In the genomic region with DNA sequence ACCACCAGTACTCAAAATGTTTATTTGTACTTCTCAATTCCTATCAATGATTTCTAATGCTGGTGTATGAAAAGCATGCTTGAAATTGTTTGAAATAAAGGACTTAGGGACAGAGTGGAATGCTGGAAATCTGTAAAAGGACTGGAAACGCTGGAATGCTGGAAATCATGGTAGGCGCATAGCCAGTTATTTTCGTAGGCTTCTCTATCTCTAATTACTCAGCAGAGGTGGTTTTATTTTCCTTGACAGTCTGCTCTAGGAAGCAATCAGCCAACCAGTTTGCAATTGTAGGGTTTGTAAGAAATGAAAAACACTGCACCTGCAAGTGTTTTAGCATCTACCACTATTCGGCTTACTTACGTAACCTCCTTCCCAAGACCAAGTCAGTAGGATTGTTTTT, we compare ENCODE assay signal across 8 cellular contexts. TPM values are rescaled to one million over a fixed set of nuclear protein-coding genes. Genes with fewer than 3 reads are reported as not detected.
DNase-seq lines count a peak whose midpoint lies in the region; ATAC-seq and TF ChIP-seq lines count a peak whose summit lies in the region.

No MANE protein-coding gene starts in this region.

- H3K27me3 Mint-ChIP-seq in HFFc6 (ENCODE audit: insufficient read depth) (peaks cover 4% of the 10 kb centered on the region; the same call in 1 of the 2 replicates), glutamatergic neuron (ENCODE audit: unreplicated experiment) (peaks cover 2% of the 10 kb centered on the region)

- peak overlapping the region; percentile 72 for H3K27ac ChIP-seq in SU-DHL-6 (ENCODE audit: low read depth, low read length)
- peak overlapping the region; percentile 92 for H3K27ac ChIP-seq in smooth muscle cell (ENCODE audit: low read depth)

- H3K27me3 ChIP-seq in SU-DHL-6 (ENCODE audit: low read length) (no peaks in the 10 kb centered on the region), smooth muscle cell (ENCODE audit: low read depth) (no peaks in the 10 kb centered on the region)

- H3K4me1 ChIP-seq in smooth muscle cell (ENCODE audit: low read depth): peaks cover 15% of the 10 kb centered on the region

- H3K4me1 Mint-ChIP-seq in HFFc6 (ENCODE audit: low read depth) (peaks cover 47% of the 10 kb centered on the region), glutamatergic neuron (ENCODE audit: low read depth, unreplicated experiment) (peaks cover 6% of the 10 kb centered on the region)

- H3K36me3 ChIP-seq in SU-DHL-6 (ENCODE audit: low read length) (peaks cover 9% of the 10 kb centered on the region; the same call in 1 of the 2 replicates), smooth muscle cell (ENCODE audit: low read depth) (no peaks in the 10 kb centered on the region)

- peak overlapping the region; percentile 94 for H3K27ac Mint-ChIP-seq in HFFc6
- peak overlapping the region; percentile 93 for H3K27ac Mint-ChIP-seq in glutamatergic neuron (ENCODE audit: unreplicated experiment)

- H3K9me3 ChIP-seq in SU-DHL-6 (ENCODE audit: insufficient read depth, low read length) (no peaks in the 10 kb centered on the region), smooth muscle cell (replicated peaks; ENCODE audit: low read depth) (no peaks in the 10 kb centered on the region)

- TF ChIP-seq CTCF in HFFc6 (IDR thresholded peaks at IDR 0.05) (no peak), SU-DHL-6 (IDR thresholded peaks at IDR 0.05; ENCODE audit: insufficient read depth, low read length, poor library complexity, severe bottlenecking) (no peak), glutamatergic neuron (IDR thresholded peaks at IDR 0.05; ENCODE audit: partially characterized antibody, unreplicated experiment) (no peak), smooth muscle cell (IDR thresholded peaks at IDR 0.05; ENCODE audit: borderline replicate concordance, insufficient read depth, poor library complexity, severe bottlenecking) (no peak)

- H2AFZ ChIP-seq in SU-DHL-6 (ENCODE audit: low read depth, low read length, severe bottlenecking): peak overlapping the region; percentile 97
- peak overlapping the region; percentile 100 for H2AFZ ChIP-seq in smooth muscle cell (ENCODE audit: low read depth)

- H3K4me3 ChIP-seq in SU-DHL-6 (ENCODE audit: insufficient read depth, low read length, poor library complexity, severe bottlenecking): peak overlapping the region; percentile 90
- H3K4me3 ChIP-seq in smooth muscle cell: peak overlapping the region; percentile 84

- H3K9me3 Mint-ChIP-seq in HFFc6 (no peaks in the 10 kb centered on the region), glutamatergic neuron (ENCODE audit: unreplicated experiment) (peaks cover 2% of the 10 kb centered on the region)

- H3K79me2 ChIP-seq in SU-DHL-6 (ENCODE audit: insufficient read depth, low read length): peaks cover 51% of the 10 kb centered on the region
- peaks cover 43% of the 10 kb centered on the region for H3K79me2 ChIP-seq in smooth muscle cell (ENCODE audit: low read depth)

- H4K20me1 ChIP-seq in SU-DHL-6 (ENCODE audit: low read depth, low read length): 0 out of 2 replicates have a peak, but pooled peaks cover 5% of the 10 kb centered on the region
- peaks cover 45% of the 10 kb centered on the region for H4K20me1 ChIP-seq in smooth muscle cell (ENCODE audit: low read depth)

- DNase-seq in EH (ENCODE audit: low read depth): peak; percentile 59
- DNase-seq in HFFc6: no peak
- DNase-seq in glutamatergic neuron: no peak
- no peak for DNase-seq in smooth muscle cell (lab: John Stamatoyannopoulos, UW; ENCODE audit: unreplicated experiment)
- DNase-seq in SKM-1 treated with dmso at 0.1 percent for 144 hours (lab: John Stamatoyannopoulos, UW; ENCODE audit: unreplicated experiment): no peak
- DNase-seq in stimulated activated CD4-positive, alpha-beta T cell treated with anti-CD3 and anti-CD28 coated beads, Interleukin-2, amount 100 ng/mL, for 48 hours: no peak

- H3F3A ChIP-seq in SU-DHL-6 (ENCODE audit: insufficient read depth): no peaks in the 10 kb centered on the region; the same call in none of the 2 replicates
- peaks cover 1% of the 10 kb centered on the region for H3F3A ChIP-seq in smooth muscle cell (ENCODE audit: low read depth)

- H3K9ac ChIP-seq in SU-DHL-6 (ENCODE audit: low read length): peak overlapping the region; percentile 92
- H3K9ac ChIP-seq in smooth muscle cell (ENCODE audit: low read depth): peak overlapping the region; percentile 97

- ATAC-seq in activated CD4-positive, CD25-positive, alpha-beta regulatory T cell treated with anti-CD3 and anti-CD28 coated beads, Interleukin-2, amount 50 U/mL, for 24 hours: no peak

- H3K4me3 Mint-ChIP-seq in HFFc6: peak overlapping the region; percentile 94
- H3K4me3 Mint-ChIP-seq in glutamatergic neuron (ENCODE audit: unreplicated experiment): peak overlapping the region; percentile 98

- 17% methylated on average over 5 of the region's 5 CpGs for WGBS in smooth muscle cell (ENCODE audit: low lambda C conversion rate)

- H3K9me2 ChIP-seq in SU-DHL-6 (replicated peaks; ENCODE audit: insufficient read depth, low read length): no peaks in the 10 kb centered on the region

- H3K4me2 ChIP-seq in SU-DHL-6 (ENCODE audit: low read depth, low read length, poor library complexity, severe bottlenecking): peak overlapping the region; percentile 97
- peak overlapping the region; percentile 96 for H3K4me2 ChIP-seq in smooth muscle cell

- peaks cover 7% of the 10 kb centered on the region for H3K36me3 Mint-ChIP-seq in HFFc6 (ENCODE audit: low read depth)
- H3K36me3 Mint-ChIP-seq in glutamatergic neuron (ENCODE audit: unreplicated experiment): no peaks in the 10 kb centered on the region

RNA-seq across cellular contexts. Expression of gene LIN7C, which starts 0.8 kb away (rescaled TPM):
- 10 to 100 TPM; 53.7 to 64.4 (median 60.2) TPM for total RNA-seq in HFFc6 (2021; fragmentation: NEBNext Ultra II Directional; extraction: Animal tissue kit (Norgen Biotek cat#: 25700))
- total RNA-seq in glutamatergic neuron (ENCODE audit: unreplicated experiment) (44.7 TPM), smooth muscle cell (30.8 and 45.1 TPM in 2 replicates)
- 11.3 and 12.1 TPM in 2 replicates for polyA plus RNA-seq in smooth muscle cell

RNA-seq across cellular contexts. Expression of gene LGR4, which starts 33.2 kb away (rescaled TPM):
- 10 to 100 TPM; 13.9 to 20.2 (median 17.7) TPM for total RNA-seq in HFFc6 (2021; fragmentation: NEBNext Ultra II Directional; extraction: Animal tissue kit (Norgen Biotek cat#: 25700))
- total RNA-seq in glutamatergic neuron (ENCODE audit: unreplicated experiment): 87.1 TPM
- 92.2 and 96.5 TPM in 2 replicates for total RNA-seq in smooth muscle cell
- polyA plus RNA-seq in smooth muscle cell: 21.4 and 35.9 TPM in 2 replicates
